Comparison of ENCODE assay signal across 8 cellular contexts in genomic region chr7:140212100-140212881, GRCh38. TPM values are rescaled to one million over a fixed set of nuclear protein-coding genes. Genes with fewer than 3 reads are reported as not detected.
A peak's percentile ranks its signal among the peaks of the same experiment; 100 is the strongest.
DNase-seq lines count a peak whose midpoint lies in the region; ATAC-seq and TF ChIP-seq lines count a peak whose summit lies in the region.

No MANE protein-coding gene starts in this region.

- peaks cover 7% of the 10 kb centered on the region for H3K4me1 ChIP-seq in CD8-positive, alpha-beta T cell (ENCODE audit: insufficient read depth, low read length)
- no peaks in the 10 kb centered on the region for H3K4me1 ChIP-seq in tibial artery

- intact Hi-C loops in CD8-positive, alpha-beta T cell (cut with DNase I, micrococcal nuclease): no loop called here
- intact Hi-C loops in tibial artery (cut with DNase I; ENCODE audit: low total_unique reads): no loop called here

- H3K9me3 ChIP-seq in CD8-positive, alpha-beta T cell (ENCODE audit: low read length): no peaks in the 10 kb centered on the region
- H3K9me3 ChIP-seq in tibial artery: no peaks in the 10 kb centered on the region

- ATAC-seq in CD8-positive, alpha-beta T cell: peak; percentile 23
- ATAC-seq in GM19372 (IDR thresholded peaks at IDR 0.05; ENCODE audit: low read depth, unreplicated experiment): peak; percentile 47
- peak; percentile 65 for ATAC-seq in HG03175 (IDR thresholded peaks at IDR 0.05; ENCODE audit: unreplicated experiment)

- CTCF ChIA-PET in CD8-positive, alpha-beta T cell (lab: Charles Lee): interaction anchor here (1.6 kb wide), 1 partner anchor 13 kb away, joined by 3 read pairs; no protein-coding TSS in a partner anchor

- H3K9me3 Mint-ChIP-seq in CD8-positive, alpha-beta T cell: peaks cover 2% of the 10 kb centered on the region
- peaks cover 5% of the 10 kb centered on the region for H3K9me3 Mint-ChIP-seq in activated naive CD8-positive, alpha-beta T cell treated with anti-CD3 and anti-CD28 coated beads for 36 hours

- no peak for DNase-seq in CD8-positive, alpha-beta T cell
- no peak for DNase-seq in activated naive CD8-positive, alpha-beta T cell treated with anti-CD3 and anti-CD28 coated beads for 36 hours
- no peak for DNase-seq in putamen (ENCODE audit: low spot score)
- DNase-seq in tibial artery: no peak
- no peak for DNase-seq in substantia nigra (lab: John Stamatoyannopoulos, UW)
- DNase-seq in NCI-H2196 treated with DMSO at 0.1 percent for 48 hours (lab: John Stamatoyannopoulos, UW; ENCODE audit: unreplicated experiment): no peak

- H3K4me3 ChIP-seq in CD8-positive, alpha-beta T cell (ENCODE audit: low read depth, low read length): no peak overlapping the region
- H3K4me3 ChIP-seq in tibial artery: no peak overlapping the region

- H3K4me1 Mint-ChIP-seq in CD8-positive, alpha-beta T cell (ENCODE audit: low read depth): peaks cover 36% of the 10 kb centered on the region
- peaks cover 31% of the 10 kb centered on the region for H3K4me1 Mint-ChIP-seq in activated naive CD8-positive, alpha-beta T cell treated with anti-CD3 and anti-CD28 coated beads for 36 hours

- H3K36me3 ChIP-seq in CD8-positive, alpha-beta T cell (ENCODE audit: insufficient read depth, low read length): no peaks in the 10 kb centered on the region
- no peaks in the 10 kb centered on the region for H3K36me3 ChIP-seq in tibial artery

- TF ChIP-seq CTCF in CD8-positive, alpha-beta T cell (IDR thresholded peaks at IDR 0.05): no peak
- TF ChIP-seq CTCF in tibial artery (IDR thresholded peaks at IDR 0.05): no peak

- no peaks in the 10 kb centered on the region for H3K27me3 Mint-ChIP-seq in CD8-positive, alpha-beta T cell (ENCODE audit: low read depth)
- no peaks in the 10 kb centered on the region for H3K27me3 Mint-ChIP-seq in activated naive CD8-positive, alpha-beta T cell treated with anti-CD3 and anti-CD28 coated beads for 36 hours

- POLR2A ChIA-PET in CD8-positive, alpha-beta T cell (lab: Charles Lee): interaction anchor here (1.0 kb wide), 1 partner anchor 9 kb away, joined by 3 read pairs; no protein-coding TSS in a partner anchor

- no peak overlapping the region for H3K4me3 Mint-ChIP-seq in CD8-positive, alpha-beta T cell
- H3K4me3 Mint-ChIP-seq in activated naive CD8-positive, alpha-beta T cell treated with anti-CD3 and anti-CD28 coated beads for 36 hours: no peak overlapping the region

- no peak overlapping the region for H3K27ac ChIP-seq in CD8-positive, alpha-beta T cell (ENCODE audit: low read depth, low read length)
- H3K27ac ChIP-seq in tibial artery: no peak overlapping the region
- H3K27ac ChIP-seq in substantia nigra (ENCODE audit: low read depth, low read length, poor library complexity, severe bottlenecking): no peak overlapping the region

- H3K27ac Mint-ChIP-seq in CD8-positive, alpha-beta T cell: peak overlapping the region; percentile 69
- peak overlapping the region; percentile 1 for H3K27ac Mint-ChIP-seq in activated naive CD8-positive, alpha-beta T cell treated with anti-CD3 and anti-CD28 coated beads for 36 hours

- H3K36me3 Mint-ChIP-seq in CD8-positive, alpha-beta T cell: no peaks in the 10 kb centered on the region
- H3K36me3 Mint-ChIP-seq in activated naive CD8-positive, alpha-beta T cell treated with anti-CD3 and anti-CD28 coated beads for 36 hours: no peaks in the 10 kb centered on the region

- H3K27me3 ChIP-seq in CD8-positive, alpha-beta T cell (ENCODE audit: insufficient read depth, low read length): no peaks in the 10 kb centered on the region
- H3K27me3 ChIP-seq in tibial artery: peaks cover 0 to 4% of the 10 kb centered on the region in 2 donors

RNA-seq across cellular contexts. Expression of gene KDM7A, which starts 35.5 kb away (rescaled TPM):
- total RNA-seq in CD8-positive, alpha-beta T cell: 10 to 100 TPM; 50.2 to 50.7 TPM
- total RNA-seq in activated naive CD8-positive, alpha-beta T cell treated with anti-CD3 and anti-CD28 coated beads for 36 hours: 1 to 10 TPM; 7.5 to 7.9 TPM

Comparison
In these comparisons a context has a peak if more than half of its experiments do, and no peak if none do; other contexts are left out.
1. RNA of gene KDM7A, which starts 35.5 kb away (total RNA-seq): 50.2 to 50.7 TPM in CD8-positive, alpha-beta T cell; 7.5 to 7.9 TPM in activated naive CD8-positive, alpha-beta T cell treated with anti-CD3 and anti-CD28 coated beads for 36 hours; every median in the first group is over 4 times any median in the second.
2. Peak in every context shown above with its lines, with median percentiles within 50 percentile points of each other: ATAC-seq.